In genomic region chr20:38172344-38172743, GRCh38 we compare ENCODE assay signal across 14 cellular contexts. TPM values are rescaled to one million over a fixed set of nuclear protein-coding genes. Genes with fewer than 3 reads are reported as not detected.
DNase-seq lines count a peak whose midpoint lies in the region; ATAC-seq, FAIRE-seq and TF ChIP-seq lines count a peak whose summit lies in the region.
"Had no signal": no experiment of that assay in that cellular context is flagged by ENCODE, and none has a peak within 500 bp of the region (broad histone marks: within the 10 kb centered on the region; RNA-seq: fewer than 3 reads in every experiment).

No MANE protein-coding gene starts in this region.

- no peak overlapping the region for H3K4ac ChIP-seq in mesenchymal stem cell (ENCODE audit: low read depth in 1 of 2, low read length in 2 of 2)

- H2BK12ac ChIP-seq in mesenchymal stem cell (ENCODE audit: low read length in 2 of 2) = no peak overlapping the region

- in situ Hi-C loops in K562 (cut with MboI) = no loop called here
- in situ Hi-C loops in KBM-7 (cut with MboI; ENCODE audit: low pct_unique_long_range_greater_than_20kb, low sequenced_read_pairs) = no loop called here

- no peaks in the 10 kb centered on the region for H3K9me3 ChIP-seq in K562 (replicated peaks; ENCODE audit: control insufficient read depth, insufficient read depth, low read depth, low read length)
- H3K9me3 ChIP-seq in mesenchymal stem cell (ENCODE audit: control insufficient read depth, low read length) = no peaks in the 10 kb centered on the region

- H4K91ac ChIP-seq in mesenchymal stem cell (ENCODE audit: low read length) = no peak overlapping the region

- TF ChIP-seq EP300 in K562 (IDR thresholded peaks at IDR 0.05; ENCODE audit: low read length) = no peak

- BruUV-seq in K562 (replicated peaks; lab: Mats Ljungman, UMichigan) = no TSS peak

- H3K18ac ChIP-seq in mesenchymal stem cell (ENCODE audit: low read depth in 1 of 2, low read length in 2 of 2) = no peak overlapping the region

- TF ChIP-seq POLR2A in K562 (conservative IDR thresholded peaks at IDR 0.05) = no peak

- WGBS in K562 (ENCODE audit: insufficient coverage, low coverage, missing lambda C conversion rate) = 18% methylated on average over 3 of the region's 3 CpGs
- WGBS in mesenchymal stem cell = 17% methylated on average over 1 of the region's 3 CpGs

- ATAC-seq in K562 = peak; percentile 19; the same call in 1 of the 3 replicates
- no peak for ATAC-seq in HG02798 (IDR thresholded peaks at IDR 0.05; ENCODE audit: poor library complexity, unreplicated experiment)
- no peak for ATAC-seq in GM18517 (IDR thresholded peaks at IDR 0.05; ENCODE audit: unreplicated experiment)

- peak overlapping the region; percentile 27 for H2BK120ac ChIP-seq in mesenchymal stem cell (ENCODE audit: low read depth, low read length)

- peaks cover 4 to 6% of the 10 kb centered on the region in 2 experiments; a peak in 3 of 5 replicates for H3K27me3 ChIP-seq in K562 (ENCODE audit: control insufficient read depth in 2 of 2, insufficient read depth in 2 of 2, low read length in 2 of 2)
- H3K27me3 ChIP-seq in mesenchymal stem cell (ENCODE audit: control insufficient read depth in 1 of 2, insufficient read depth in 1 of 2, low read length in 2 of 2) = no peaks in the 10 kb centered on the region

- H3K9me1 ChIP-seq in K562 (ENCODE audit: control insufficient read depth, insufficient read depth, low read length) = no peaks in the 10 kb centered on the region

- H3K4me3 ChIP-seq in K562 (no peak overlapping the region), mesenchymal stem cell (ENCODE audit: insufficient read depth in 1 of 2, low read depth in 1 of 2, low read length in 2 of 2) (no peak overlapping the region)

- H3K36me3 ChIP-seq in K562 (ENCODE audit: control insufficient read depth, insufficient read depth, low read length) = no peaks in the 10 kb centered on the region
- no peaks in the 10 kb centered on the region for H3K36me3 ChIP-seq in mesenchymal stem cell (ENCODE audit: control insufficient read depth in 1 of 2, insufficient read depth in 2 of 2, low read depth in 1 of 2, low read length in 2 of 2)

- peak; percentile 73 for FAIRE-seq in K562 (lab: Jason Lieb, UNC)

- no peak overlapping the region for H3K9ac ChIP-seq in K562 (ENCODE audit: insufficient read depth in 1 of 2, low read depth in 2 of 2, low read length in 2 of 2)
- peak overlapping the region; percentile 54 for H3K9ac ChIP-seq in mesenchymal stem cell (ENCODE audit: low read length)

- no peak overlapping the region for H4K8ac ChIP-seq in mesenchymal stem cell (ENCODE audit: low read length)

- H3K79me1 ChIP-seq in mesenchymal stem cell (replicated peaks; ENCODE audit: low read length, poor library complexity, severe bottlenecking) = no peaks in the 10 kb centered on the region

- peaks cover 9 to 12% of the 10 kb centered on the region in 2 experiments; a peak in 2 of 5 replicates for H3K4me1 ChIP-seq in K562 (replicated peaks in 1 of 2; ENCODE audit: control insufficient read depth in 2 of 2, insufficient read depth in 2 of 2, low read length in 2 of 2)
- H3K4me1 ChIP-seq in mesenchymal stem cell (ENCODE audit: control insufficient read depth, insufficient read depth, low read depth, low read length) = peaks cover 15% of the 10 kb centered on the region

- no peaks in the 10 kb centered on the region for H3K79me2 ChIP-seq in K562 (ENCODE audit: control insufficient read depth, insufficient read depth, low read length)

- peak in 2 of 3 experiments; percentile 15 to 19; a peak in 3 of 6 replicates for TF ChIP-seq CTCF in K562 (IDR thresholded peaks at IDR 0.05 in 2 of 3, conservative IDR thresholded peaks at IDR 0.05 in 1 of 3; ENCODE audit: insufficient read depth in 2 of 3, low read depth in 1 of 3, low read length in 3 of 3)

- no peak overlapping the region for H2BK5ac ChIP-seq in mesenchymal stem cell (ENCODE audit: low read depth, low read length, poor library complexity, severe bottlenecking)

- DNase-seq in Daoy (ENCODE audit: low read depth) (peak; percentile 33), NCI-H226 (peak; percentile 26), K562 (ENCODE audit: extremely low read depth in 1 of 4, low spot score in 3 of 4) (peak in 1 of 4 experiments; percentile 14), mesenchymal stem cell (peak; percentile 86), NCI-H748 treated with DMSO at 0.1 percent for 48 hours (lab: John Stamatoyannopoulos, UW) (no peak), KBM-7 (no peak)
- DNase-seq: activated CD4-positive, alpha-beta memory T cell treated with anti-CD3 and anti-CD28 coated beads for 36 hours; COR-L47; NCI-H345; T1000 had no signal

- H2BK15ac ChIP-seq in mesenchymal stem cell (ENCODE audit: low read depth, poor library complexity, severe bottlenecking) = no peak overlapping the region

- TF ChIP-seq RAD21 in K562 (CRISPR knock-in tag; conservative IDR thresholded peaks at IDR 0.05 in 1 of 2, IDR thresholded peaks at IDR 0.05 in 1 of 2) = no peak

- CTCF ChIA-PET in K562 (lab: Yijun Ruan, JAX; ENCODE audit: low intra/inter-chr PET ratio) = no interaction called here

- no peak overlapping the region for H2AK5ac ChIP-seq in mesenchymal stem cell (ENCODE audit: low read length, severe bottlenecking)

- H3K14ac ChIP-seq in mesenchymal stem cell (ENCODE audit: low read length in 2 of 2) = no peak overlapping the region

- no peaks in the 10 kb centered on the region for H4K20me1 ChIP-seq in K562 (replicated peaks; ENCODE audit: control insufficient read depth, insufficient read depth, low read length)

- no peak overlapping the region for H3K4me2 ChIP-seq in K562 (ENCODE audit: insufficient read depth, low read length)
- no peak overlapping the region for H3K4me2 ChIP-seq in mesenchymal stem cell (ENCODE audit: low read length, poor library complexity, severe bottlenecking)

- intact Hi-C loops in K562 (cut with micrococcal nuclease) = loop anchor here (2.0 kb wide), 1 partner anchor 48 kb away; no protein-coding TSS in a partner anchor

- H3K27ac ChIP-seq in K562 (ENCODE audit: extremely low read depth, low read depth, low read length) (no peak overlapping the region), mesenchymal stem cell (ENCODE audit: low read length, poor library complexity, severe bottlenecking) (no peak overlapping the region)

- H3K23ac ChIP-seq in mesenchymal stem cell (ENCODE audit: low read length in 2 of 2) = no peak overlapping the region

- H2AFZ ChIP-seq in K562 (ENCODE audit: low read depth, low read length) = no peak overlapping the region
- no peak overlapping the region for H2AFZ ChIP-seq in mesenchymal stem cell (ENCODE audit: low read depth, low read length)

- POLR2A ChIA-PET in K562 (lab: Yijun Ruan, JAX) = interaction anchor here (0.6 kb wide), 1 partner anchor 29 kb away, joined by 3 read pairs; no protein-coding TSS in a partner anchor

TF ChIP-seq in K562, 482 proteins besides CTCF, POLR2A, EP300 and RAD21:
- TF ChIP-seq FOSL1 (tag; conservative IDR thresholded peaks at IDR 0.05) (no peak), BRF1 (IDR thresholded peaks at IDR 0.05; ENCODE audit: borderline replicate concordance, extremely low read depth, insufficient read length) (no peak), ZNF134 (CRISPR knock-in tag; conservative IDR thresholded peaks at IDR 0.05) (no peak), YY1 (IDR thresholded peaks at IDR 0.05; ENCODE audit: borderline replicate concordance in 1 of 3, control insufficient read depth in 1 of 3, extremely low read depth in 1 of 3, insufficient read depth in 3 of 3, insufficient read length in 1 of 3, insufficient replicate concordance in 2 of 3, low read depth in 1 of 3, low read length in 2 of 3) (peak in 1 of 3 experiments; percentile 10)

RNA-seq across cellular contexts. Expression of gene TGM2, which starts 7.3 kb away (rescaled TPM):
- total RNA-seq in Daoy (2014; rRNA removed; shearing (Covaris generic)) = 27.3 and 33.4 TPM in 2 replicates
- 34.9 and 72.8 TPM in 2 replicates for total RNA-seq in K562 (2011; cell fraction: chromatin; rRNA removed; ENCODE audit: low replicate concordance)
- 45.9 and 47.5 TPM in 2 replicates for total RNA-seq in K562 (2011; cell fraction: nucleolus; rRNA removed)
- 36.4 and 37.1 TPM in 2 replicates for total RNA-seq in K562 (2011; cell fraction: nucleoplasm; rRNA removed)
- total RNA-seq in K562 (2014; rRNA removed) = 48.3 and 61.2 TPM in 2 replicates
- 17.4 and 22.0 TPM in 2 replicates for total RNA-seq in K562 (2014; rRNA removed; fragmentation: Illumina TruSeq; extraction: Trizol)
- total RNA-seq in K562 (2015; rRNA removed; fragmentation: Illumina TruSeq; extraction: Trizol) = 20.4 and 21.0 TPM in 2 replicates
- 78.5 and 82.3 TPM in 2 replicates for total RNA-seq in K562 (2021)
- 35.3 and 37.6 TPM in 2 replicates for polyA plus RNA-seq in K562 (2011; rRNA removed)
- polyA plus RNA-seq in K562 (2011; cell fraction: cytosol; rRNA removed) = 31.6 and 76.0 TPM in 2 replicates
- polyA plus RNA-seq in K562 (2011; cell fraction: nucleus; rRNA removed) = 26.4 and 54.7 TPM in 2 replicates
- 47.9 and 85.2 TPM in 2 replicates for polyA plus RNA-seq in K562 (2012)
- polyA plus RNA-seq in K562 (2014; fragmentation: Illumina TruSeq; extraction: Trizol) = 55.1 and 56.7 TPM in 2 replicates
- 1 to 10 TPM; 5.5 TPM for polyA plus RNA-seq in K562 (2014; fragmentation: Nextera tagmentation; extraction: Ambion mirVana)
- polyA plus RNA-seq in K562 (2014; rRNA removed) = 43.9 and 48.0 TPM in 2 replicates
- 21.4 and 54.6 TPM in 2 replicates for polyA minus RNA-seq in K562 (2011; rRNA and poly(A)+ RNA removed)
- polyA minus RNA-seq in K562 (2011; cell fraction: cytosol; rRNA and poly(A)+ RNA removed) = 46.4 and 51.2 TPM in 2 replicates
- polyA minus RNA-seq in K562 (2011; cell fraction: nucleus; rRNA and poly(A)+ RNA removed) = 18.8 and 21.4 TPM in 2 replicates
- 537 TPM for polyA plus RNA-seq in mesenchymal stem cell (2013, experiment 1 of 2)
- polyA plus RNA-seq in mesenchymal stem cell (2013, experiment 2 of 2) = 530 TPM
- total RNA-seq: activated CD4-positive, alpha-beta memory T cell treated with anti-CD3 and anti-CD28 coated beads for 36 hours; activated T-helper 2 cell treated with anti-CD3 and anti-CD28 coated beads, Interferon-gamma antibody, Interleukin-2, Interleukin-4, amounts not matched to agents 10 μg/mL and 5 μg/mL and 100 μg/mL, durations not matched to agents 14 hours and 24 hours and 36 hours had no signal
- polyA plus RNA-seq: neural cell had no signal

Comparison
In these comparisons a context has a peak if more than half of its experiments do, and no peak if none do; other contexts are left out.
1. DNase-seq: peak in Daoy (single experiment), NCI-H226 (single experiment) and mesenchymal stem cell (single experiment); none in NCI-H748 treated with DMSO at 0.1 percent for 48 hours (single experiment) and KBM-7 (single experiment).